In the genomic region with DNA sequence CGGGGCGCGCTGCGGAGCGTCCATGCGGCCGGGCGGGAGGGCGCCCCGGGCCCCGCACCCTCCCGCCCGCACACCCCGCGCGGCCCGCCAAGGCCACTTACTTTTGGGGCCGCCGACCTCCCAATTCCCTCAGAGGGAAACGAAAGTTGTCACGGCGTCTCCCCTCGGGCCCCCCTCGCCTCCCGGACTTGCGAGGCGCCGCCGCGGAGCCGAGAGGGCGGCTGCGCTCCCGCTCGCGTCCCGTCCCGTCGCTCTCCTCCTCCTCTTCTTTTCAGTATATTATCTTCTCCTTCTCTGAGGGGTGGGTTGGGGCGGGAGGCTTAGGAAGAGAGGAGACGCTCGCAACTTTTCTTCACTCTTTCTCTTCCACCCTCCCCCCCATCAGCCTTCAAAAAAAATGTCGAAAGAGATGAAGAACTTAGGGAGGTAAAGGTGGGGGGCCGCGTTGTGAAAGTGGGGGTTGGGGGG, we compare ENCODE assay signal across 8 cellular contexts. TPM values are rescaled to one million over a fixed set of nuclear protein-coding genes. Genes with fewer than 3 reads are reported as not detected.
DNase-seq lines count a peak whose midpoint lies in the region; ATAC-seq and TF ChIP-seq lines count a peak whose summit lies in the region.

No MANE protein-coding gene starts in this region.

- peak; percentile 39 for DNase-seq in NCI-H345 (lab: John Stamatoyannopoulos, UW)
- DNase-seq in NCI-H345 treated with DMSO at 0.1 percent for 48 hours (lab: John Stamatoyannopoulos, UW; ENCODE audit: unreplicated experiment) = no peak
- peak; percentile 4 for DNase-seq in PC-3
- peak; percentile 41 for DNase-seq in activated naive CD4-positive, alpha-beta T cell treated with anti-CD3 and anti-CD28 coated beads, Interleukin-2, amount 50 U/mL, for 16 hours
- peak; percentile 52 for DNase-seq in Right ventricle myocardium superior
- DNase-seq in trophoblast cell = peak in 1 of 2 donors; percentile 45
- no peak for DNase-seq in HuH-7 (ENCODE audit: low spot score)
- no peak for DNase-seq in NCI-H510A treated with DMSO at 0.1 percent for 48 hours (lab: John Stamatoyannopoulos, UW)

- ATAC-seq in PC-3 (peak; percentile 3; the same call in 1 of the 2 replicates), Right ventricle myocardium superior (ENCODE audit: poor library complexity) (peak; percentile 24)

- H2BK120ac ChIP-seq in trophoblast cell (ENCODE audit: insufficient read depth, low read length, poor library complexity) = peak overlapping the region; percentile 80

- H3K4me2 ChIP-seq in PC-3 (ENCODE audit: low read length) (peak overlapping the region; percentile 99), trophoblast cell (ENCODE audit: low read length) (peak overlapping the region; percentile 62)

- H4K12ac ChIP-seq in trophoblast cell (ENCODE audit: low read depth, low read length) = peak overlapping the region; percentile 89

- peak overlapping the region; percentile 68 for H4K8ac ChIP-seq in trophoblast cell (ENCODE audit: low read depth, low read length)

- no peak for TF ChIP-seq CTCF in PC-3 (conservative IDR thresholded peaks at IDR 0.05; ENCODE audit: low read depth, low read length)

- peaks cover 4% of the 10 kb centered on the region for H3F3A ChIP-seq in PC-3 (ENCODE audit: low read length, unreplicated experiment)

- intact Hi-C loops in PC-3 (cut with micrococcal nuclease) = loop anchor here (5.0 to 10.0 kb wide), 4 partner anchors 50 to 165 kb away; partner anchors contain the start of gene CREBL2
- intact Hi-C loops in Right ventricle myocardium superior (cut with DNase I) = loop anchor here (5.0 kb wide), 2 partner anchors 55 to 185 kb away; no protein-coding TSS in a partner anchor

- H3K79me2 ChIP-seq in PC-3 (ENCODE audit: low read length) (peaks cover 41% of the 10 kb centered on the region), trophoblast cell (ENCODE audit: control insufficient read depth, insufficient read depth, low read length, poor library complexity) (peaks cover 11% of the 10 kb centered on the region)

- no peak overlapping the region for H2AFZ ChIP-seq in PC-3 (ENCODE audit: low read length)
- peak overlapping the region; percentile 61 for H2AFZ ChIP-seq in trophoblast cell (ENCODE audit: insufficient read depth, low read length, poor library complexity)

- CTCF ChIA-PET in PC-3 (lab: Charles Lee) = no interaction called here

- H4K20me1 ChIP-seq in PC-3 (ENCODE audit: low read length) = no peaks in the 10 kb centered on the region

- peak overlapping the region; percentile 96 for H3K14ac ChIP-seq in trophoblast cell (ENCODE audit: low read length)

- H4K91ac ChIP-seq in trophoblast cell (ENCODE audit: low read depth, low read length) = peak overlapping the region; percentile 90

- no TSS peak for BruUV-seq in PC-3 (replicated peaks; lab: Mats Ljungman, UMichigan)

- no peaks in the 10 kb centered on the region for H3K9me2 ChIP-seq in PC-3 (replicated peaks; ENCODE audit: low read length)

- H3K18ac ChIP-seq in trophoblast cell (ENCODE audit: low read length) = peak overlapping the region; percentile 94

- peak overlapping the region; percentile 35 for H2AK5ac ChIP-seq in trophoblast cell (ENCODE audit: low read length)

- H3K27ac ChIP-seq in PC-3 (ENCODE audit: low read length) (peak overlapping the region; percentile 98), trophoblast cell (ENCODE audit: low read depth, low read length) (peak overlapping the region; percentile 90)

- 0 out of 2 replicates have a peak, but pooled peaks cover 2% of the 10 kb centered on the region for H3K9me3 ChIP-seq in PC-3 (ENCODE audit: low read length)
- H3K9me3 ChIP-seq in trophoblast cell (ENCODE audit: insufficient read depth, low read depth, low read length) = no peaks in the 10 kb centered on the region

- H3K36me3 ChIP-seq in PC-3 (ENCODE audit: low read depth, low read length) = no peaks in the 10 kb centered on the region; the same call in 1 of the 2 replicates
- no peaks in the 10 kb centered on the region for H3K36me3 ChIP-seq in trophoblast cell (ENCODE audit: control insufficient read depth in 1 of 2, insufficient read depth in 2 of 2, low read length in 2 of 2)

- H3K79me1 ChIP-seq in trophoblast cell (ENCODE audit: low read length) = peaks cover 11% of the 10 kb centered on the region

- POLR2A ChIA-PET in PC-3 (lab: Charles Lee; ENCODE audit: unreplicated experiment) = no interaction called here

- no peaks in the 10 kb centered on the region for H3K27me3 ChIP-seq in PC-3 (ENCODE audit: low read length)
- H3K27me3 ChIP-seq in trophoblast cell (ENCODE audit: insufficient read depth, low read length) = no peaks in the 10 kb centered on the region

- peak overlapping the region; percentile 91 for H3K4ac ChIP-seq in trophoblast cell (ENCODE audit: low read depth, low read length)

- no peak overlapping the region for H3K23ac ChIP-seq in trophoblast cell (ENCODE audit: low read length)

- peak overlapping the region; percentile 97 for H2BK5ac ChIP-seq in trophoblast cell (ENCODE audit: low read depth, low read length, poor library complexity)

- H3K9ac ChIP-seq in PC-3 (ENCODE audit: low read length) (peak overlapping the region; percentile 99), trophoblast cell (ENCODE audit: low read length) (peak overlapping the region; percentile 79)

- H3K4me1 ChIP-seq in PC-3 (ENCODE audit: insufficient read depth, low read length) = peaks cover 23% of the 10 kb centered on the region
- no peaks in the 10 kb centered on the region for H3K4me1 ChIP-seq in trophoblast cell (ENCODE audit: control insufficient read depth in 1 of 2, insufficient read depth in 2 of 2, low read length in 2 of 2)

- no peak overlapping the region for H2BK12ac ChIP-seq in trophoblast cell (ENCODE audit: low read length)

- WGBS in trophoblast cell (ENCODE audit: extremely low coverage, insufficient coverage, insufficient read length) = no CpG with 5 or more reads among the region's 45 CpGs

- H3K4me3 ChIP-seq in PC-3 (ENCODE audit: low read length) (peak overlapping the region; percentile 90), trophoblast cell (ENCODE audit: low read depth, low read length) (peak overlapping the region; percentile 84)

RNA-seq across cellular contexts. Expression of gene DUSP16, which starts 0.6 kb away (rescaled TPM):
- total RNA-seq in PC-3 (2014; rRNA removed) (4.4 and 6.7 TPM in 2 replicates), Right ventricle myocardium superior (12.5 TPM)
- 12.5 and 12.7 TPM in 2 replicates for polyA plus RNA-seq in trophoblast cell (2013)

RNA-seq across cellular contexts. Expression of gene CREBL2, which starts 49.6 kb away (rescaled TPM):
- total RNA-seq in PC-3 (2014; rRNA removed) (11.7 and 14.2 TPM in 2 replicates), Right ventricle myocardium superior (16.7 TPM)
- 7.9 and 8.0 TPM in 2 replicates for polyA plus RNA-seq in trophoblast cell (2013)

Comparison
In these comparisons a context has a peak if more than half of its experiments do, and no peak if none do; other contexts are left out.
1. DNase-seq: peak in NCI-H345 (single experiment), PC-3 (single experiment), activated naive CD4-positive, alpha-beta T cell treated with anti-CD3 and anti-CD28 coated beads, Interleukin-2, amount 50 U/mL, for 16 hours (single experiment) and Right ventricle myocardium superior (single experiment); none in NCI-H345 treated with DMSO at 0.1 percent for 48 hours (single experiment), HuH-7 (single experiment) and NCI-H510A treated with DMSO at 0.1 percent for 48 hours (single experiment).